Comparison of ENCODE assay signal across 11 cellular contexts in genomic region chr11:120212926-120213325, GRCh38. TPM values are rescaled to one million over a fixed set of nuclear protein-coding genes. Genes with fewer than 3 reads are reported as not detected.
DNase-seq lines count a peak whose midpoint lies in the region; ATAC-seq and TF ChIP-seq lines count a peak whose summit lies in the region.
"Had no signal": no experiment of that assay in that cellular context is flagged by ENCODE, and none has a peak within 500 bp of the region (broad histone marks: within the 10 kb centered on the region; RNA-seq: fewer than 3 reads in every experiment).

No MANE protein-coding gene starts in this region.

- H3K9me3 Mint-ChIP-seq in CD4-positive, CD25-positive, alpha-beta regulatory T cell = peaks cover 0 to 6% (median 0%) of the 10 kb centered on the region in 7 donors

- intact Hi-C loops in left ventricle myocardium inferior (cut with micrococcal nuclease) = no loop called here

- peaks cover 0 to 23% (median 8%) of the 10 kb centered on the region in 4 donors for H3K4me1 Mint-ChIP-seq in CD4-positive, CD25-positive, alpha-beta regulatory T cell

- no peak for TF ChIP-seq CTCF in RWPE1 (conservative IDR thresholded peaks at IDR 0.05; ENCODE audit: low read depth)
- TF ChIP-seq CTCF in left ventricle myocardium inferior (IDR thresholded peaks at IDR 0.05; ENCODE audit: borderline replicate concordance) = no peak
- TF ChIP-seq CTCF in retinal pigment epithelial cell (conservative IDR thresholded peaks at IDR 0.05; ENCODE audit: low read depth, low read length) = no peak

- H3K36me3 Mint-ChIP-seq in CD4-positive, CD25-positive, alpha-beta regulatory T cell = no peaks in the 10 kb centered on the region

- H3K4me1 ChIP-seq in CD4-positive, CD25-positive, alpha-beta regulatory T cell (ENCODE audit: control insufficient read depth, insufficient read depth, low read length, poor library complexity, severe bottlenecking) = peaks cover 13% of the 10 kb centered on the region
- H3K4me1 ChIP-seq in left ventricle myocardium inferior = peaks cover 86% of the 10 kb centered on the region

- H3K27ac ChIP-seq in CD4-positive, CD25-positive, alpha-beta regulatory T cell (ENCODE audit: insufficient read depth, low read length, poor library complexity, severe bottlenecking) = no peak overlapping the region
- H3K27ac ChIP-seq in RWPE1 (peak overlapping the region; percentile 83), left ventricle myocardium inferior (replicated peaks) (peak overlapping the region; percentile 88)

- no peak overlapping the region for H3K4me3 ChIP-seq in CD4-positive, CD25-positive, alpha-beta regulatory T cell (ENCODE audit: low read depth, low read length)
- H3K4me3 ChIP-seq in left ventricle myocardium inferior = peak overlapping the region; percentile 78
- peak overlapping the region; percentile 34 for H3K4me3 ChIP-seq in retinal pigment epithelial cell (ENCODE audit: low read length)

- POLR2A ChIA-PET in RWPE1 (lab: Yijun Ruan, JAX; ENCODE audit: low non-redundant PET) = interaction anchor here (0.6 kb wide), 1 partner anchor 1135 kb away, joined by 3 read pairs; no protein-coding TSS in a partner anchor

- peaks cover 49% of the 10 kb centered on the region for H3K27me3 Mint-ChIP-seq in CD4-positive, CD25-positive, alpha-beta regulatory T cell

- no peaks in the 10 kb centered on the region for H3K36me3 ChIP-seq in CD4-positive, CD25-positive, alpha-beta regulatory T cell (ENCODE audit: control insufficient read depth, insufficient read depth, low read length)
- H3K36me3 ChIP-seq in left ventricle myocardium inferior = no peaks in the 10 kb centered on the region

- CTCF ChIA-PET in RWPE1 (lab: Yijun Ruan, JAX) = interaction anchor here (1.0 kb wide), 1 partner anchor 44 kb away, joined by 4 read pairs; no protein-coding TSS in a partner anchor

- peaks cover 7% of the 10 kb centered on the region for H3K27me3 ChIP-seq in CD4-positive, CD25-positive, alpha-beta regulatory T cell (ENCODE audit: control insufficient read depth, insufficient read depth, low read length)
- peaks cover 7% of the 10 kb centered on the region for H3K27me3 ChIP-seq in left ventricle myocardium inferior (ENCODE audit: low read depth)

- H3K9me3 ChIP-seq in CD4-positive, CD25-positive, alpha-beta regulatory T cell (ENCODE audit: control insufficient read depth in 2 of 2, low read length in 2 of 2) = no peaks in the 10 kb centered on the region
- no peaks in the 10 kb centered on the region for H3K9me3 ChIP-seq in left ventricle myocardium inferior (replicated peaks)

- no peak for ATAC-seq in CD4-positive, CD25-positive, alpha-beta regulatory T cell (ENCODE audit: low read depth in 2 of 2)
- ATAC-seq in SK-N-SH treated with all-trans-retinoic acid at 6 μM for 48 hours (no peak), HG03159 (IDR thresholded peaks at IDR 0.05; ENCODE audit: unreplicated experiment) (no peak)

- H3K27ac Mint-ChIP-seq in CD4-positive, CD25-positive, alpha-beta regulatory T cell = no peak overlapping the region

- H3K4me3 Mint-ChIP-seq in CD4-positive, CD25-positive, alpha-beta regulatory T cell = peak overlapping the region in 3 of 4 donors; percentile 52 to 69 (median 61)

- DNase-seq in CD4-positive, CD25-positive, alpha-beta regulatory T cell = no peak
- no peak for DNase-seq in RWPE1 (ENCODE audit: low spot score)
- no peak for DNase-seq in left ventricle myocardium inferior
- no peak for DNase-seq in retinal pigment epithelial cell (ENCODE audit: low read depth)
- DNase-seq in ureter (ENCODE audit: low spot score) = no peak
- DNase-seq in stimulated activated CD4-positive, alpha-beta T cell treated with anti-CD3 and anti-CD28 coated beads, Interleukin-2, amount 100 ng/mL, for 48 hours = no peak
- DNase-seq: activated CD4-positive, alpha-beta T cell treated with anti-CD3 and anti-CD28 coated beads for 4 hours; NCI-H1436; RPMI8226 had no signal

TF ChIP-seq in SK-N-SH treated with all-trans-retinoic acid at 6 μM for 48 hours, 23 proteins besides CTCF, POLR2A, EP300 and RAD21:
- TF ChIP-seq SNAI2 (CRISPR knock-in tag; IDR thresholded peaks at IDR 0.05) (no peak), OSR1 (CRISPR knock-in tag; IDR thresholded peaks at IDR 0.05) (no peak), TCF4 (CRISPR knock-in tag; IDR thresholded peaks at IDR 0.05; ENCODE audit: borderline replicate concordance) (no peak), TSHZ2 (CRISPR knock-in tag; IDR thresholded peaks at IDR 0.05) (no peak), RARB (CRISPR knock-in tag; IDR thresholded peaks at IDR 0.05) (no peak), ISL1 (CRISPR knock-in tag; IDR thresholded peaks at IDR 0.05) (no peak)

RNA-seq across cellular contexts. Expression of gene OAF, which starts 2.1 kb away (rescaled TPM):
- total RNA-seq in CD4-positive, CD25-positive, alpha-beta regulatory T cell = 1.2 TPM
- 1 to 10 TPM in 1 of 4 donors, under 1 TPM in 3; 0.38 to 1.1 (median 0.47) TPM for polyA plus RNA-seq in CD4-positive, CD25-positive, alpha-beta regulatory T cell
- 23.7 TPM for total RNA-seq in left ventricle myocardium inferior
- 34.9 TPM for total RNA-seq in ureter

RNA-seq across cellular contexts. Expression of gene POU2F3, which starts 27.0 kb away (rescaled TPM):
- total RNA-seq in CD4-positive, CD25-positive, alpha-beta regulatory T cell = not detected
- polyA plus RNA-seq in CD4-positive, CD25-positive, alpha-beta regulatory T cell = not detected
- not detected for total RNA-seq in left ventricle myocardium inferior
- 7.6 TPM for total RNA-seq in ureter

Comparison
In these comparisons a context has a peak if more than half of its experiments do, and no peak if none do; other contexts are left out.
1. RNA of gene OAF, which starts 2.1 kb away (total RNA-seq): 34.9 TPM in ureter (single experiment) and 23.7 TPM in left ventricle myocardium inferior (single experiment); 1.2 TPM in CD4-positive, CD25-positive, alpha-beta regulatory T cell (single experiment); every median in the first group is over 10 times any median in the second.